In the genomic region with DNA sequence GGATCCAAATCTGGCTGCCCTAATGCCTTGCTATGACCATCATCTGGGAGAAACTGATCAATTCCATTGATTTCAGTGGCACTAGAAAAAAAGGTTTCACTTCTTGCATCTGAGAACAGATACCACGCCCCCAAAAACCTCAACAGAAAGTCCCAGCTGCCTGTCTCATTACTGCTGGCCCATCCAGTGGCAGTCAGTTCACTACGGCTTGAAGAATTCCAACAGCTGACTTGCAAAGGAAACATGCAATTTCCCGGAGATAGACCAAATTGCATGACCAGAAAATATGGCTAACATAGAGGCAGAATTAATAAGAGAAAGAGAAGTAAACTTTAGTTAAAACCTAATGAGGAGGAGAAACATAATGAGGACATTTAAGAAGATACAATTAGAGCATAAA, we compare ENCODE assay signal across 10 cellular contexts.
A peak's percentile ranks its signal among the peaks of the same experiment; 100 is the strongest.
DNase-seq lines count a peak whose midpoint lies in the region; ATAC-seq, FAIRE-seq and TF ChIP-seq lines count a peak whose summit lies in the region.
"Had no signal": no experiment of that assay in that cellular context is flagged by ENCODE, and none has a peak within 500 bp of the region (broad histone marks: within the 10 kb centered on the region; RNA-seq: fewer than 3 reads in every experiment).

No MANE protein-coding gene starts in this region.

- H3K4me3 Mint-ChIP-seq in nephron = no peak overlapping the region
- H3K4me3 Mint-ChIP-seq in nephron progenitor cell = no peak overlapping the region

- H3K27me3 Mint-ChIP-seq in nephron (ENCODE audit: low read depth) = peaks cover 4% of the 10 kb centered on the region
- no peaks in the 10 kb centered on the region for H3K27me3 Mint-ChIP-seq in nephron progenitor cell (ENCODE audit: low read depth, poor library complexity)

- H3K36me3 Mint-ChIP-seq in nephron (ENCODE audit: low read depth) (no peaks in the 10 kb centered on the region), nephron progenitor cell (ENCODE audit: low read depth) (no peaks in the 10 kb centered on the region)

- TF ChIP-seq CTCF in nephron (IDR thresholded peaks at IDR 0.05; ENCODE audit: unreplicated experiment in 3 of 3) (no peak), nephron progenitor cell (IDR thresholded peaks at IDR 0.05) (no peak)

- ATAC-seq in GM18858 (IDR thresholded peaks at IDR 0.05; ENCODE audit: unreplicated experiment) (peak; percentile 62), HG02571 (IDR thresholded peaks at IDR 0.05; ENCODE audit: unreplicated experiment) (peak; percentile 89)
- ATAC-seq: HCT116 had no signal

- H3K4me1 Mint-ChIP-seq in nephron (peaks cover 12% of the 10 kb centered on the region), nephron progenitor cell (peaks cover 8% of the 10 kb centered on the region)

- H3K27ac Mint-ChIP-seq in nephron (peak overlapping the region; percentile 38 to 73 (median 53)), nephron progenitor cell (no peak overlapping the region)

- FAIRE-seq in RCC 7860 (lab: Jason Lieb, UNC) = peak; percentile 91

- H3K9me3 Mint-ChIP-seq in nephron (no peaks in the 10 kb centered on the region), nephron progenitor cell (no peaks in the 10 kb centered on the region)

- peak; percentile 74 for DNase-seq in RCC 7860 (ENCODE audit: low spot score)
- no peak for DNase-seq in NCI-H2081 treated with DMSO at 0.1 percent for 48 hours (lab: John Stamatoyannopoulos, UW)
- DNase-seq in amniotic stem cell (lab: John Stamatoyannopoulos, UW) = no peak
- DNase-seq in HK-2 (ENCODE audit: unreplicated experiment) = no peak
- DNase-seq in nephron progenitor cell = no peak
- DNase-seq: sigmoid colon had no signal
